In the genomic region with DNA sequence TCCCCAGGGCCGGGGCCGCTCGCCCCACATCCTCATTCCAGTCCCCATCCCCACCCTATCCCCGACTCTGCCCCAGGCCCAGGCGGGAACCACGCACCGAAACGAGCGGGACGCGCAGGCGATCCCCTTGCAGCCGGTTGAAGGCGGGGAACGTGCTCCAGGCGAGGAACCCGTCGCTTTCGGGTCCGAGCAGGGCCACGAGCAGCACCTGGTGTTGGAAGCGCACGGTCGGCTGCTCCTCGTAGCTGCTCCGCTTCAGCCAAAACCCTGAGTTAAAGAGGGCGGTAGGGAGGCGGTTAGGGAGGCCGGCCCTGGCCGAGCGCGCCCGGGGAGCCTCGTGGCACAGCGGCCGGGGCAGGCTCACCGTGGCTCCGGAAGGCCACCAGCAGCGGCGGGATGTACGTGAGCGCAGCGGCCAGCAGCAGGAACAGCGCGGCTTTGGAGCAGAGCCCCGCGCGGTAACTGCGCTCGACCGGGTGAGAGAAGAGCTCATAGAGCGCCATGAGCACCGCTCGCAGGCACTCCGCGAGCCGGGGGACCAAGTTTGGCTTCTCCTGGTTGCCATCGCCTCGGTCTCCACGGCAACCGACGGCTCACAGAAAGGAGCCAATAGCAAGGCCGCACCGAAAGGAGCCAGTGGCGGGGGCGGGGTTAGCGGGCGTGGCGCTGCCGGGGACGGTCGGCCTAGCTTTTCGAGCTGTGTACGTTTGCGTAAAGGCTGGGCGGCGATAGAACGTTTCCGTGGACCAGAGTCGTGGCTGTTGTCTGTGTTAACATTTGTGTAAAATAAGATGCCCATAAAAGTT, we compare ENCODE assay signal across 1 cellular context.
TF ChIP-seq lines count a peak whose summit lies in the region.

A gene with protein sequence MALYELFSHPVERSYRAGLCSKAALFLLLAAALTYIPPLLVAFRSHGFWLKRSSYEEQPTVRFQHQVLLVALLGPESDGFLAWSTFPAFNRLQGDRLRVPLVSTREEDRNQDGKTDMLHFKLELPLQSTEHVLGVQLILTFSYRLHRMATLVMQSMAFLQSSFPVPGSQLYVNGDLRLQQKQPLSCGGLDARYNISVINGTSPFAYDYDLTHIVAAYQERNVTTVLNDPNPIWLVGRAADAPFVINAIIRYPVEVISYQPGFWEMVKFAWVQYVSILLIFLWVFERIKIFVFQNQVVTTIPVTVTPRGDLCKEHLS (minus strand): TSS at position 546 of the 806 bp plus-strand sequence. CDS start 43 bp downstream, at position 503.

TF ChIP-seq in SK-N-SH, 30 proteins besides CTCF, POLR2A, EP300 and RAD21 (continued from another document):
- no peak for TF ChIP-seq PBX3 (IDR thresholded peaks at IDR 0.05)
TF ChIP-seq in SK-N-SH: peak in this region for 6.
